In the genomic region with DNA sequence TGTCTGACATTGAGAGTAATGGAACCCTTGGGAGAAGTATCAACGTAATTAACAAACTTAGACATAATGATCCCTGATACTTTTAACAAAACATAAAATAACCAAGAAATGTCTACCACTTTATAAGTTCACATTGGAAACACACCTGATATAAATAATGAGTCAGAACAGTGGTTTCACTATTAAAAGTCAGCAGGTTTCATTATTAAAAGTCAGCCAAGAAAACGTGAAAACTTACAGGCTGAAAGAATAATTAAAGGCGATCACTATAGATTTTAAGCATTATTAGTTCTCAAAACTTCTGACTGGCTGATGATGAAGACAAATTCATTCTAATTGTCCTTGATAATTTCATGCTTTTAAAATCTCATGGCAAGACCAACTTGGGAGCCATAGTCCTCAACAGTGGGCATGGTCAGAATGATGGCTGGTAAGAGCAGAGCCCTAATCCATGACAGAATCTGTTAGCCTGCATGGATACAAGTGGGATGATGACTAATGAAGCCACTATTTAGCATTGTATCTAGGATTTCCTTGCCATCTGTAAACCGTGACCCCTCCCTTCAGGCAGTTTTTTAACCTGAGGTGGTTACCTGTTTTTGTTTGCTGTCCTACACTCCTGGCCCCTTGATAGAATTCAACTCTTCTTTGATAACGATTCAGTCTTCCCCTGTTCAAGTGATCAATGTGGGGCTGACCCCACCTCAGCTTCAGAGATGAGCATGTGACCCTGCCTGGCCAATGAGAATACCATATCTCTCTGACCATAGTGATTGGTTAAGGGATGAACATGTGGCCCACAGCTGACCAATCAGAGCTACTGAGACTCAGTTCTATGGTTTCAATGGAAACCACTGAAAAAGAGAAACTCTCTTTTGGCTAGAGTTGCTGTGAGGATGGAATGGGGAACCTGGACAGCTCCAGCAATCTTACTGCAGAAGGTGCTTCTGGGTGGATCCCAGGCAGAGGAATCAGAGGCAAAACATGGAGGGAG, we compare ENCODE assay signal across 10 cellular contexts.
DNase-seq lines count a peak whose midpoint lies in the region; ATAC-seq and TF ChIP-seq lines count a peak whose summit lies in the region.
"Had no signal": no experiment of that assay in that cellular context is flagged by ENCODE, and none has a peak within 500 bp of the region (broad histone marks: within the 10 kb centered on the region; RNA-seq: fewer than 3 reads in every experiment).

No MANE protein-coding gene starts in this region.

- H3K4me3 ChIP-seq in upper lobe of left lung = no peak overlapping the region
- H3K4me3 ChIP-seq: vagina had no signal

- H3K36me3 ChIP-seq in upper lobe of left lung = no peaks in the 10 kb centered on the region
- H3K36me3 ChIP-seq: vagina had no signal

- TF ChIP-seq EP300 in upper lobe of left lung (IDR thresholded peaks at IDR 0.05) = no peak

- H3K27ac ChIP-seq in upper lobe of left lung = no peak overlapping the region
- H3K27ac ChIP-seq: vagina had no signal

- no peak for TF ChIP-seq CTCF in upper lobe of left lung (IDR thresholded peaks at IDR 0.05)
- TF ChIP-seq CTCF in GM10266 (IDR thresholded peaks at IDR 0.05; ENCODE audit: control insufficient read depth, insufficient read depth, low read depth, missing control alignments) = no peak

- H3K27me3 ChIP-seq in upper lobe of left lung = no peaks in the 10 kb centered on the region
- H3K27me3 ChIP-seq: vagina had no signal

- no peaks in the 10 kb centered on the region for H3K4me1 ChIP-seq in upper lobe of left lung
- H3K4me1 ChIP-seq: vagina had no signal

- H3K9me3 ChIP-seq in upper lobe of left lung = no peaks in the 10 kb centered on the region
- H3K9me3 ChIP-seq: vagina had no signal

- WGBS in upper lobe of left lung, 2 donors = 84 to 87% methylated on average over 5 of the region's 5 CpGs

- TF ChIP-seq POLR2A in upper lobe of left lung (IDR thresholded peaks at IDR 0.05) = no peak

- ATAC-seq in GM19025 (IDR thresholded peaks at IDR 0.05; ENCODE audit: low read depth, unreplicated experiment) (peak; percentile 34), HG02798 (IDR thresholded peaks at IDR 0.05; ENCODE audit: poor library complexity, unreplicated experiment) (peak; percentile 51), upper lobe of left lung (ENCODE audit: low FRiP score in 2 of 2) (no peak)

- DNase-seq in NAMALWA (ENCODE audit: low spot score) = peak; percentile 58
- peak; percentile 15 for DNase-seq in non-pigmented ciliary epithelial cell (ENCODE audit: low read depth)
- no peak for DNase-seq in upper lobe of left lung
- DNase-seq in foreskin melanocyte = no peak
- DNase-seq in NCI-H524 (lab: John Stamatoyannopoulos, UW) = no peak
- no peak for DNase-seq in GM10266 (ENCODE audit: extremely low spot score)
- DNase-seq: NCI-H1417 treated with DMSO at 0.1 percent for 48 hours had no signal

Comparison
In these comparisons a context has a peak if more than half of its experiments do, and no peak if none do; other contexts are left out.
1. ATAC-seq: peak in GM19025 (single experiment) and HG02798 (single experiment); none in upper lobe of left lung (0 of 2).
2. DNase-seq: peak in NAMALWA (single experiment) and non-pigmented ciliary epithelial cell (single experiment); none in upper lobe of left lung (0 of 2), foreskin melanocyte (single experiment), NCI-H524 (0 of 2) and GM10266 (single experiment).